8 cellular contexts compared by ENCODE assay signal in the genomic region with DNA sequence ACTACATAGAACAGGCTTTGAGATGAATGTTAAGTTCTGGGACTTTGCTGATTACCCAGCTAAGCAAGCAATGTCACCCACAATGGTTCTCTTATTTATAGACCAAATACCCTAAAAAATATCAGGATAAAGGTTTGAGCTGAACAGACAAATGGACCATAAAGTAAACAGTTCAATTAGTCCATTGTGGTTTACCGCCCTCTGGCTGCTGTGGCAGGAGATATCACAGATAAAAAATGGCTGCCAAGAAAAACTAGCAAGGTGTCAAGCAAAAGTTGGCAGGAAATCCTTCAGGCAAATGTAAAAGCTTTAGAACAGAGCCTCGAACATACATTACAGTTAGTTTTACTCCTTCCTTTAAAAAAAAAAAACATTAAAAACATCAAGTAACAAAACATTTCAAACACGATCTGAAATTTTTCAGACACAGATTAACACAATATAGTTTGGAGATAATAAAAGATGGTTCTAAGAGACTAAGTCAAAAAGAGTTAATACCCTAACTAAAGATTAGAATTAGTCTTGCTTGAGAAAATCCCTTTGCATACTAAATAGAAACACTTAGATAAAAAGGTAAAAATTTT. TPM values are rescaled to one million over a fixed set of nuclear protein-coding genes. Genes with fewer than 3 reads are reported as not detected.
A peak's percentile ranks its signal among the peaks of the same experiment; 100 is the strongest.
DNase-seq lines count a peak whose midpoint lies in the region; ATAC-seq, FAIRE-seq and TF ChIP-seq lines count a peak whose summit lies in the region.

No MANE protein-coding gene starts in this region.

- no peak overlapping the region for H4K8ac ChIP-seq in H1 (ENCODE audit: extremely low read depth, insufficient read depth, low read length)

- no peak overlapping the region for H3K4me2 ChIP-seq in H1 (ENCODE audit: insufficient read depth in 1 of 2, low read depth in 2 of 2, low read length in 2 of 2)

- no peak overlapping the region for H2BK20ac ChIP-seq in H1 (ENCODE audit: low read length)

- H4K20me1 ChIP-seq in H1 (replicated peaks in 1 of 2; ENCODE audit: control insufficient read depth in 1 of 2, insufficient read depth in 2 of 2, low read length in 2 of 2): no peaks in the 10 kb centered on the region

- CTCF ChIA-PET in H1 (lab: Charles Lee; ENCODE audit: partially characterized antibody): interaction anchor here (0.6 to 2.3 kb wide), 38 partner anchors 8 to 461 kb away, joined by 3 to 13 read pairs (median 3); no protein-coding TSS in a partner anchor

- H3K27me3 ChIP-seq in H1 (replicated peaks in 1 of 4; ENCODE audit: control insufficient read depth in 3 of 4, extremely low read depth in 1 of 4, insufficient read depth in 3 of 4, low read length in 3 of 4) (no peaks in the 10 kb centered on the region), stomach (no peaks in the 10 kb centered on the region)

- H3K4ac ChIP-seq in H1 (replicated peaks; ENCODE audit: insufficient read length, low read depth, low read length): no peak overlapping the region

- H3K9ac ChIP-seq in H1 (replicated peaks in 1 of 4; ENCODE audit: extremely low read depth in 1 of 4, low read depth in 3 of 4, low read length in 3 of 4): no peak overlapping the region

- H4K5ac ChIP-seq in H1 (ENCODE audit: insufficient read length, low read depth, low read length): no peak overlapping the region

- H3K4me1 ChIP-seq in H1 (replicated peaks in 1 of 4; ENCODE audit: control insufficient read depth in 3 of 4, insufficient read depth in 4 of 4, low read length in 3 of 4) (no peaks in the 10 kb centered on the region), stomach (peaks cover 6 to 89% (median 37%) of the 10 kb centered on the region in 4 donors)

- intact Hi-C loops in stomach (cut with DNase I; ENCODE audit: low total_unique reads): no loop called here

- no peak overlapping the region for H2AFZ ChIP-seq in H1 (ENCODE audit: low read length)

- TF ChIP-seq RAD21 in H1 (IDR thresholded peaks at IDR 0.05 in 1 of 2, conservative IDR thresholded peaks at IDR 0.05 in 1 of 2; ENCODE audit: low read depth in 2 of 2, low read length in 2 of 2): peak; percentile 74 to 84

- TF ChIP-seq CTCF in AG09309 (IDR thresholded peaks at IDR 0.05; ENCODE audit: control insufficient read depth, insufficient read depth, low read depth, low read length, missing control alignments) (peak; percentile 59), H1 (IDR thresholded peaks at IDR 0.05; ENCODE audit: control extremely low read depth in 1 of 3, insufficient read depth in 1 of 3, low read depth in 1 of 3, low read length in 3 of 3) (peak in 2 of 3 experiments; percentile 64 to 76; a peak in 3 of 4 replicates), stomach (IDR thresholded peaks at IDR 0.05) (peak in 5 of 7 experiments; percentile 43 to 71 (median 63))

- H3K79me2 ChIP-seq in H1 (ENCODE audit: control insufficient read depth in 1 of 2, insufficient read depth in 2 of 2, low read length in 2 of 2): peaks cover 0 to 82% of the 10 kb centered on the region in 2 experiments; a peak in 3 of 4 replicates

- no peak overlapping the region for H3K14ac ChIP-seq in H1 (ENCODE audit: insufficient read length)

- H3K56ac ChIP-seq in H1 (replicated peaks; ENCODE audit: insufficient read length, low read depth, low read length): no peak overlapping the region

- H2BK120ac ChIP-seq in H1 (replicated peaks; ENCODE audit: low read depth, low read length): no peak overlapping the region

- no peak overlapping the region for H3K23ac ChIP-seq in H1 (ENCODE audit: insufficient read length)

- no peak overlapping the region for H2BK12ac ChIP-seq in H1 (ENCODE audit: low read depth, low read length)

- H3K27ac ChIP-seq in H1 (ENCODE audit: low read depth, low read length) (no peak overlapping the region), stomach (no peak overlapping the region)

- peak; percentile 91 for FAIRE-seq in H1 (lab: Jason Lieb, UNC)

- no peak overlapping the region for H3K18ac ChIP-seq in H1 (ENCODE audit: extremely low read depth, low read length)

- H3K4me3 ChIP-seq in AG09309 (ENCODE audit: control insufficient read depth, low read depth, low read length) (no peak overlapping the region), H1 (ENCODE audit: extremely low read depth in 1 of 4, insufficient read depth in 2 of 4, low read depth in 3 of 4, low read length in 4 of 4) (no peak overlapping the region), stomach (no peak overlapping the region)

- no peak overlapping the region for H4K91ac ChIP-seq in H1 (replicated peaks; ENCODE audit: insufficient read length, low read length)

- no peak for TF ChIP-seq POLR2A in H1 (IDR thresholded peaks at IDR 0.05; ENCODE audit: control extremely low read depth in 1 of 2, low read depth in 2 of 2, low read length in 2 of 2)
- no peak for TF ChIP-seq POLR2A in stomach (IDR thresholded peaks at IDR 0.05)

- DNase-seq in AG09309 (ENCODE audit: low read depth): peak; percentile 5
- peak; percentile 77 for DNase-seq in NCI-H2196 (lab: John Stamatoyannopoulos, UW; ENCODE audit: unreplicated experiment)
- peak; percentile 47 to 57 for DNase-seq in activated CD4-positive, alpha-beta T cell treated with anti-CD3 and anti-CD28 coated beads for 4 hours
- no peak for DNase-seq in H1 (ENCODE audit: low read depth in 1 of 2, low spot score in 2 of 2)
- peak; percentile 25 for DNase-seq in mucosa of gallbladder (ENCODE audit: low spot score)
- DNase-seq in stomach: peak; percentile 54

- whole genome bisulfite sequencing in H1 (ENCODE audit: extremely low coverage in 1 of 2, insufficient coverage in 1 of 2, insufficient read length in 1 of 2, insufficient replicate concordance in 2 of 2, low coverage in 1 of 2, low lambda C conversion rate in 2 of 2, missing lambda C conversion rate in 1 of 2), 2 experiments: 45% methylated on average over 3 of the region's 3 CpGs; no CpG with 5 or more reads in 1 of the 2 experiments
- WGBS in stomach, 5 donors: 6 to 16% (median 9%) methylated on average over 3 of the region's 3 CpGs

- no peak overlapping the region for H2BK15ac ChIP-seq in H1 (ENCODE audit: low read length)

- no peak overlapping the region for H2AK5ac ChIP-seq in H1 (ENCODE audit: low read depth, low read length)

- H3K36me3 ChIP-seq in H1 (ENCODE audit: control insufficient read depth in 2 of 4, insufficient read depth in 4 of 4, low read length in 3 of 4): no peaks in the 10 kb centered on the region; a peak in 1 of 8 replicates
- H3K36me3 ChIP-seq in stomach: no peaks in the 10 kb centered on the region

- TF ChIP-seq EP300 in H1 (IDR thresholded peaks at IDR 0.05; ENCODE audit: borderline replicate concordance in 1 of 2, low read depth in 2 of 2, low read length in 2 of 2) (no peak), stomach (IDR thresholded peaks at IDR 0.05) (no peak)

- no peak overlapping the region for H2BK5ac ChIP-seq in H1 (ENCODE audit: low read depth, low read length)

- ATAC-seq in GM18511 (IDR thresholded peaks at IDR 0.05; ENCODE audit: unreplicated experiment) (peak; percentile 63), HG03280 (IDR thresholded peaks at IDR 0.05; ENCODE audit: unreplicated experiment) (no peak)

- no peaks in the 10 kb centered on the region for H3K9me3 ChIP-seq in H1 (ENCODE audit: insufficient read depth in 2 of 2, low read depth in 1 of 2, low read length in 1 of 2)
- no peaks in the 10 kb centered on the region for H3K9me3 ChIP-seq in stomach

- H3K79me1 ChIP-seq in H1 (ENCODE audit: low read depth, low read length): 0 out of 2 replicates have a peak, but pooled peaks cover 2% of the 10 kb centered on the region

- POLR2A ChIA-PET in H1 (lab: Charles Lee; ENCODE audit: partially characterized antibody): interaction anchor here (1.4 kb wide), 1 partner anchor 9 kb away, joined by 4 read pairs; no protein-coding TSS in a partner anchor

- H3K23me2 ChIP-seq in H1 (ENCODE audit: low read depth, low read length): no peaks in the 10 kb centered on the region

TF ChIP-seq in H1, 55 proteins besides CTCF, POLR2A, EP300 and RAD21:
- TF ChIP-seq TBP (IDR thresholded peaks at IDR 0.05; ENCODE audit: low read depth, low read length) (no peak), BCL11A (IDR thresholded peaks at IDR 0.05; ENCODE audit: low read depth in 2 of 2, low read length in 2 of 2) (no peak), JUND (IDR thresholded peaks at IDR 0.05; ENCODE audit: low read length) (0 out of 2 replicates have a peak, but pooled peaks have one; percentile 20), YY1 (IDR thresholded peaks at IDR 0.05; ENCODE audit: low read depth, low read length) (peak; percentile 95), KDM4A (IDR thresholded peaks at IDR 0.05; ENCODE audit: low read depth, low read length, severe bottlenecking) (no peak), CEBPB (IDR thresholded peaks at IDR 0.05; ENCODE audit: low read depth, low read length) (no peak)
- TF ChIP-seq, protein P1, sequence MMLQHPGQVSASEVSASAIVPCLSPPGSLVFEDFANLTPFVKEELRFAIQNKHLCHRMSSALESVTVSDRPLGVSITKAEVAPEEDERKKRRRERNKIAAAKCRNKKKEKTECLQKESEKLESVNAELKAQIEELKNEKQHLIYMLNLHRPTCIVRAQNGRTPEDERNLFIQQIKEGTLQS (IDR thresholded peaks at IDR 0.05; ENCODE audit: insufficient read depth, low read depth, low read length): no peak
- TF ChIP-seq, protein P2, sequence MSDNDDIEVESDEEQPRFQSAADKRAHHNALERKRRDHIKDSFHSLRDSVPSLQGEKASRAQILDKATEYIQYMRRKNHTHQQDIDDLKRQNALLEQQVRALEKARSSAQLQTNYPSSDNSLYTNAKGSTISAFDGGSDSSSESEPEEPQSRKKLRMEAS (IDR thresholded peaks at IDR 0.05): no peak
- TF ChIP-seq, protein P3, sequence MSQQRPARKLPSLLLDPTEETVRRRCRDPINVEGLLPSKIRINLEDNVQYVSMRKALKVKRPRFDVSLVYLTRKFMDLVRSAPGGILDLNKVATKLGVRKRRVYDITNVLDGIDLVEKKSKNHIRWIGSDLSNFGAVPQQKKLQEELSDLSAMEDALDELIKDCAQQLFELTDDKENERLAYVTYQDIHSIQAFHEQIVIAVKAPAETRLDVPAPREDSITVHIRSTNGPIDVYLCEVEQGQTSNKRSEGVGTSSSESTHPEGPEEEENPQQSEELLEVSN (IDR thresholded peaks at IDR 0.05): no peak

RNA-seq across cellular contexts. Expression of a gene that starts 41.3 kb away (rescaled TPM):
- 49.0 and 51.7 TPM in 2 replicates for total RNA-seq in H1 (2021; fragmentation: NEBNext Ultra II Directional; extraction: Animal tissue kit (Norgen Biotek cat#: 25700))
- 14.7 and 15.9 TPM in 2 replicates for polyA plus RNA-seq in H1 (2011; rRNA removed)
- polyA plus RNA-seq in H1 (2011; cell fraction: cytosol; rRNA removed): 16.0 TPM
- 42.0 TPM for polyA plus RNA-seq in H1 (2011; cell fraction: nucleus; rRNA removed)
- 12.7 to 18.3 TPM (median 15.3 TPM) in 4 replicates for polyA plus RNA-seq in H1 (2012, experiment 1 of 2)
- polyA plus RNA-seq in H1 (2012, experiment 2 of 2): 1.4 TPM
- 13.5 TPM for polyA plus RNA-seq in H1 (2013, experiment 1 of 2)
- polyA plus RNA-seq in H1 (2013, experiment 2 of 2): 12.2 TPM
- 108 and 121 TPM in 2 replicates for polyA minus RNA-seq in H1 (2011; rRNA and poly(A)+ RNA removed)
- 37.8 TPM for polyA minus RNA-seq in H1 (2011; cell fraction: cytosol; rRNA and poly(A)+ RNA removed)
- 231 TPM for polyA minus RNA-seq in H1 (2011; cell fraction: nucleus; rRNA and poly(A)+ RNA removed)
- total RNA-seq in mucosa of gallbladder: 117 TPM
- 100 to 1,000 TPM in 3 of 5 donors, 10 to 100 TPM in 2; 56.2 to 305 (median 122) TPM for total RNA-seq in stomach
- polyA plus RNA-seq in stomach: 10 to 100 TPM; 10.4 to 14.5 (median 12.4) TPM

Comparison
In these comparisons a context has a peak if more than half of its experiments do, and no peak if none do; other contexts are left out.
1. DNase-seq: peak in AG09309 (single experiment), NCI-H2196 (single experiment), activated CD4-positive, alpha-beta T cell treated with anti-CD3 and anti-CD28 coated beads for 4 hours (2 of 2), mucosa of gallbladder (single experiment) and stomach (single experiment); none in H1 (0 of 2).
2. Peak in every context shown above with its lines, with median percentiles within 50 percentile points of each other: CTCF ChIP-seq.